In the genomic region with DNA sequence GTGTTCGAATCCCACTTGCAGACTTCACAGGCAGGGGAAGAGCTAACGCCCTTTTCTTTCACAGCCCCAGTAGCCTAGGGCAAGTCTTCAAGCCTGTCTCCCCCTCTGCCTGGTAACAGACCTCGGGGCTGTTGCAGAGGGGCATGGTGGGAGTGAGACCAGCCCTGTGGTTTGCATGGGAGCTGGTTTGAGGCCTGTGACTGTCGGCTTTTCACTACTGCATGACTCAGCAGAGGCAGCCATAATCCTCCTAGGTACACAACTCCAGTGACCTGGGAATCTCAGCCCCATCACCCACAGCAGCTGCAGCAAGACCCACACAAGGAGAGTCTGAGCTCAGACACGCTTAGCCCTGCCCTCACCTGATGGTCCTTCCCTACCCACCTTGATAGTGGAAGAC, we compare ENCODE assay signal across 29 cellular contexts. TPM values are rescaled to one million over a fixed set of nuclear protein-coding genes. Genes with fewer than 3 reads are reported as not detected.
"Had no signal": no experiment of that assay in that cellular context is flagged by ENCODE, and none has a peak within 500 bp of the region (broad histone marks: within the 10 kb centered on the region; RNA-seq: fewer than 3 reads in every experiment).

No MANE protein-coding gene starts in this region.

- H3K4me3 Mint-ChIP-seq: immature natural killer cell; natural killer cell; neural crest cell; stimulated activated naive B cell treated with anti-CD40 and anti-IgM and Interleukin-4, amounts not matched to agents 10 μg/mL and 1 μg/mL and 100 μg/mL, for 72 hours; stimulated activated naive CD8-positive, alpha-beta T cell treated with anti-CD3 and anti-CD28 coated beads, Interleukin-15, Interleukin-2, amounts not matched to agents 100 ng/mL and 50 ng/mL, for 24 hours had no signal

- H3K36me3 ChIP-seq: esophagus muscularis mucosa, gastroesophageal sphincter, heart left ventricle, lower lobe of right lung, prostate gland, spleen, suprapubic skin, transverse colon, upper lobe of right lung, uterus had no signal

- DNase-seq: dermis blood vessel endothelial cell; effector memory CD4-positive, alpha-beta T cell; foreskin keratinocyte; heart left ventricle; hippocampal formation; immature natural killer cell; islet precursor cell; kidney glomerular epithelial cell; left colon; left ventricle myocardium superior; lower lobe of right lung; natural killer cell; right cardiac atrium; spleen; stimulated activated CD4-positive, alpha-beta T cell treated with anti-CD3 and anti-CD28 coated beads, Interleukin-2, amount 100 ng/mL, for 48 hours; stimulated activated naive B cell treated with anti-CD40 and anti-IgM and Interleukin-4, amounts not matched to agents 10 μg/mL and 1 μg/mL and 100 μg/mL, for 72 hours; transverse colon; upper lobe of right lung; uterus had no signal

- H3K4me1 Mint-ChIP-seq: immature natural killer cell; natural killer cell; neural crest cell; stimulated activated naive B cell treated with anti-CD40 and anti-IgM and Interleukin-4, amounts not matched to agents 10 μg/mL and 1 μg/mL and 100 μg/mL, for 72 hours had no signal

- H3K27ac ChIP-seq: coronary artery, esophagus muscularis mucosa, foreskin keratinocyte, gastroesophageal sphincter, heart left ventricle, lower lobe of right lung, prostate gland, skin epidermis, spleen, suprapubic skin, transverse colon, upper lobe of right lung, uterus had no signal

- H3K27me3 ChIP-seq: esophagus muscularis mucosa, gastroesophageal sphincter, heart left ventricle, suprapubic skin, transverse colon, upper lobe of right lung, uterus had no signal

- ATAC-seq: foreskin keratinocyte; gastroesophageal sphincter; heart left ventricle; left colon; left ventricle myocardium superior; lower lobe of right lung; natural killer cell; right cardiac atrium; stimulated activated naive B cell treated with anti-CD40 and anti-IgM and Interleukin-4, amounts not matched to agents 10 μg/mL and 1 μg/mL and 100 μg/mL, for 72 hours; upper lobe of right lung had no signal

- H3K4me3 ChIP-seq: coronary artery, esophagus muscularis mucosa, gastroesophageal sphincter, heart left ventricle, lower lobe of right lung, prostate gland, skin epidermis, spleen, suprapubic skin, transverse colon, upper lobe of right lung, uterus had no signal

- H3K9me3 ChIP-seq: prostate gland, suprapubic skin, uterus had no signal

- FAIRE-seq: endothelial cell of umbilical vein had no signal

- H3K27ac Mint-ChIP-seq: immature natural killer cell; natural killer cell; stimulated activated naive B cell treated with anti-CD40 and anti-IgM and Interleukin-4, amounts not matched to agents 10 μg/mL and 1 μg/mL and 100 μg/mL, for 72 hours; stimulated activated naive CD8-positive, alpha-beta T cell treated with anti-CD3 and anti-CD28 coated beads, Interleukin-15, Interleukin-2, amounts not matched to agents 100 ng/mL and 50 ng/mL, for 24 hours had no signal

- H3K4me1 ChIP-seq: esophagus muscularis mucosa, foreskin keratinocyte, gastroesophageal sphincter, heart left ventricle, lower lobe of right lung, prostate gland, spleen, suprapubic skin, transverse colon, upper lobe of right lung, uterus had no signal

RNA-seq across cellular contexts. Expression of a gene that starts 55.3 kb away (rescaled TPM):
- total RNA-seq: esophagus muscularis mucosa, left colon, mononuclear cell, natural killer cell, spleen, suprapubic skin had no signal
- polyA plus RNA-seq: immature natural killer cell had no signal
